In the genomic region with DNA sequence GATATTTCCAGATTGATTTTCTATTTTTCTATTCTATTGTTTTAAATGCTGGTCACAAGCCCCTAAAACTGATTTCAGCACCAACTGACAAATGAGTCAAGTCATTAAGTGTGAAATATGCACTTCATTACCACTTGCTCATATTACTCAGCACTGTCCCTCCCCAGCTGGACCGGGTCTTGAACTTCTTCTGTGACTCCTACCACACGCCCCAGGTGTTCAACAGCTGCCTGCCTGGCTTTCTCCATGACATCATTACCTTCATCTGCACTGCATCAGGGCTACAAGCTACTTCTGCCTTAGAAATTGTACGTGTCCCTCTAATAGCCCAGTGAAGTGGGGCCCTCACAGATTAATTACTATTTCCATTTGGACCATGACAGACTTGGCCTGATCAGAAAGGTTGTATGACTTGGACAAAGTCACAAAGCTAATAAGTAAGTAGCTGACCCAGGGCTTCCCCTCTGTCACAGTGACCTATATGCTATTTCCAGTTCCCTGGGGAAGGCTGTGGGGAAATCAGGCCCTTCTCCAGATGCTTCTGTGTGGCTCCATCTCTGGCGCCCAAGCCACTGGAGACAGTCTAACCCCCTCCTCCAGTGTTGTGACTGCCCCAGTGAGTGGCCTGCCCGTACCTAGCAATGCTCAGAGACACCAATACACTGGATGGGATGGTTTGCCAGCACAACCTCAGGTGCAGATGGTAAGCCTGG, we compare ENCODE assay signal across 10 cellular contexts. TPM values are rescaled to one million over a fixed set of nuclear protein-coding genes. Genes with fewer than 3 reads are reported as not detected.
DNase-seq lines count a peak whose midpoint lies in the region; ATAC-seq and TF ChIP-seq lines count a peak whose summit lies in the region.
"Had no signal": no experiment of that assay in that cellular context is flagged by ENCODE, and none has a peak within 500 bp of the region (broad histone marks: within the 10 kb centered on the region; RNA-seq: fewer than 3 reads in every experiment).

No MANE protein-coding gene starts in this region.

- H3K27me3 ChIP-seq in MG63 (no peaks in the 10 kb centered on the region), suprapubic skin (no peaks in the 10 kb centered on the region)

- DNase-seq in activated effector memory CD4-positive, alpha-beta T cell treated with anti-CD3 and anti-CD28 coated beads, Interleukin-2, amount 50 U/mL, for 16 hours: peak; percentile 76
- DNase-seq in activated effector memory CD4-positive, alpha-beta T cell treated with Interleukin-2 at 50 U/mL for 16 hours: no peak
- DNase-seq in MG63 (peak; percentile 40), epithelial cell of prostate (ENCODE audit: low read depth, low spot score) (no peak), suprapubic skin (ENCODE audit: low spot score in 2 of 2) (no peak), NCI-H82 (lab: John Stamatoyannopoulos, UW) (no peak), NCI-H187 treated with DMSO at 0.1 percent for 48 hours (lab: John Stamatoyannopoulos, UW) (no peak)
- DNase-seq: AML-193, SK-N-SH had no signal

- TF ChIP-seq POLR2A in suprapubic skin (IDR thresholded peaks at IDR 0.05): no peak

- H3K4me1 ChIP-seq in suprapubic skin: peaks cover 98% of the 10 kb centered on the region

- no peak for TF ChIP-seq EP300 in suprapubic skin (IDR thresholded peaks at IDR 0.05)

- WGBS in suprapubic skin: 49% methylated on average over 5 of the region's 5 CpGs

- no peak for TF ChIP-seq CTCF in suprapubic skin (IDR thresholded peaks at IDR 0.05)

- no peaks in the 10 kb centered on the region for H3K9me3 ChIP-seq in MG63
- H3K9me3 ChIP-seq in suprapubic skin: no peaks in the 10 kb centered on the region
- H3K9me3 ChIP-seq: SK-N-SH had no signal

- H3K4me3 ChIP-seq in MG63 (no peak overlapping the region), suprapubic skin (no peak overlapping the region)

- ATAC-seq in GM21786 (IDR thresholded peaks at IDR 0.05; ENCODE audit: unreplicated experiment): no peak

- H3K27ac ChIP-seq in epithelial cell of prostate: peak overlapping the region; percentile 65
- peak overlapping the region; percentile 87 for H3K27ac ChIP-seq in suprapubic skin

- peaks cover 3% of the 10 kb centered on the region; the same call in 1 of the 2 replicates for H3K36me3 ChIP-seq in MG63
- no peaks in the 10 kb centered on the region for H3K36me3 ChIP-seq in suprapubic skin

RNA-seq across cellular contexts. Expression of a gene that starts 18.1 kb away (rescaled TPM):
- 17.5 and 25.7 TPM in 2 replicates for total RNA-seq in MG63 (2014; rRNA removed; shearing (Covaris generic); ENCODE audit: low replicate concordance)
- 10 to 100 TPM; 38.3 to 49.2 (median 43.0) TPM for total RNA-seq in suprapubic skin

RNA-seq across cellular contexts. Expression of a gene that starts 19.4 kb away (rescaled TPM):
- total RNA-seq in MG63 (2014; rRNA removed; shearing (Covaris generic); ENCODE audit: low replicate concordance): 2.3 and 4.1 TPM in 2 replicates
- total RNA-seq in suprapubic skin: 10 to 100 TPM; 16.3 to 22.8 (median 20.6) TPM

RNA-seq across cellular contexts. Expression of a gene that starts 42.0 kb away (rescaled TPM):
- total RNA-seq in MG63 (2014; rRNA removed; shearing (Covaris generic); ENCODE audit: low replicate concordance): not detected in 2 replicates
- under 1 TPM in 1 of 4 donors, not detected in 3; 0.34 TPM for total RNA-seq in suprapubic skin

RNA-seq across cellular contexts. Expression of a gene that starts 48.0 kb away (rescaled TPM):
- total RNA-seq in MG63 (2014; rRNA removed; shearing (Covaris generic); ENCODE audit: low replicate concordance): 6.9 and 19.5 TPM in 2 replicates
- total RNA-seq in suprapubic skin: 100 to 1,000 TPM; 112 to 208 (median 152) TPM

RNA-seq across cellular contexts. Expression of a gene that starts 48.1 kb away (rescaled TPM):
- 1.0 and 2.6 TPM in 2 replicates for total RNA-seq in MG63 (2014; rRNA removed; shearing (Covaris generic); ENCODE audit: low replicate concordance)
- 1 to 10 TPM; 2.2 to 4.7 (median 3.1) TPM for total RNA-seq in suprapubic skin

Comparison
In these comparisons a context has a peak if more than half of its experiments do, and no peak if none do; other contexts are left out.
1. DNase-seq: peak in activated effector memory CD4-positive, alpha-beta T cell treated with anti-CD3 and anti-CD28 coated beads, Interleukin-2, amount 50 U/mL, for 16 hours (single experiment) and MG63 (single experiment); none in activated effector memory CD4-positive, alpha-beta T cell treated with Interleukin-2 at 50 U/mL for 16 hours (single experiment), epithelial cell of prostate (single experiment), suprapubic skin (0 of 2), NCI-H82 (single experiment) and NCI-H187 treated with DMSO at 0.1 percent for 48 hours (single experiment).